ENCODE assay signal across 12 cellular contexts in the genomic region with DNA sequence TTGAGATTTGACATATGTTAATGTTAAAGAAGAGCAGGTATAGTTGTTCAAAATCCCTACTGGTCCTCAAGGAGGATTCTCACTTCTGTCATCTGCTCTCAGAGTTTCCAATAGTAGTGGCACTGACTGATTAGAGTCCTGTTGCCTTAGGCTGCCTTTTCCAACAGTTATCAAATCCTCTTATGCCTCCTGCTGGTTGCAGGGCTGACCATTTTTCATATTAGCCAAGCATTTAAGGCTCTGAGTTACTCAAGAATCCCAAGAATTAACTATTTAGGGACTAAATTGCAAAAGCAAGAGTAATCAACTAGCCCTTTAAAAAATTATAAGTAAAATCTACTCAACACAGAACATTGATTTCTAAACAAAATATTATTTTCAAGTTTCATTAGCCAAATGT.
A peak's percentile ranks its signal among the peaks of the same experiment; 100 is the strongest.
DNase-seq lines count a peak whose midpoint lies in the region; ATAC-seq, FAIRE-seq and TF ChIP-seq lines count a peak whose summit lies in the region.
"Had no signal": no experiment of that assay in that cellular context is flagged by ENCODE, and none has a peak within 500 bp of the region (broad histone marks: within the 10 kb centered on the region; RNA-seq: fewer than 3 reads in every experiment).

No MANE protein-coding gene starts in this region.

- no peak overlapping the region for H3K27ac Mint-ChIP-seq in nephron
- H3K27ac Mint-ChIP-seq in activated naive CD4-positive, alpha-beta T cell treated with anti-CD3 and anti-CD28 coated beads, Interleukin-2, amount 10 ng/mL, durations not matched to agents 7 days and 5 days = no peak overlapping the region

- H3K27me3 Mint-ChIP-seq in nephron (ENCODE audit: low read depth) = no peaks in the 10 kb centered on the region
- no peaks in the 10 kb centered on the region for H3K27me3 Mint-ChIP-seq in activated naive CD4-positive, alpha-beta T cell treated with anti-CD3 and anti-CD28 coated beads, Interleukin-2, amount 10 ng/mL, durations not matched to agents 7 days and 5 days

- POLR2A ChIA-PET in GM12878 (lab: Charles Lee) = no interaction called here

- no peak for TF ChIP-seq POLR2A in GM12878 (IDR thresholded peaks at IDR 0.05; ENCODE audit: low read depth, low read length)

- peak; percentile 45 for TF ChIP-seq RAD21 in GM12878 (IDR thresholded peaks at IDR 0.05; ENCODE audit: insufficient read depth, low read depth, low read length)

- no peaks in the 10 kb centered on the region for H3K36me3 ChIP-seq in GM12878 (ENCODE audit: control insufficient read depth in 2 of 2, insufficient read depth in 2 of 2, low read length in 1 of 2)

- H2AFZ ChIP-seq in GM12878 (ENCODE audit: control insufficient read depth, low read depth, low read length) = no peak overlapping the region

- no peaks in the 10 kb centered on the region for H3K79me2 ChIP-seq in GM12878 (ENCODE audit: control insufficient read depth, insufficient read depth, low read length)

- no TSS peak for BruUV-seq in GM12878 (replicated peaks; lab: Mats Ljungman, UMichigan)

- H3K9ac ChIP-seq in GM12878 (ENCODE audit: control insufficient read depth, insufficient read depth, low read length) = no peak overlapping the region

- H3K9me3 ChIP-seq in GM12878 (replicated peaks; ENCODE audit: control insufficient read depth, insufficient read depth, low read length) = no peaks in the 10 kb centered on the region

- TF ChIP-seq CTCF in GM10266 (IDR thresholded peaks at IDR 0.05; ENCODE audit: control insufficient read depth, insufficient read depth, low read depth, missing control alignments) (peak; percentile 3), GM12878 (IDR thresholded peaks at IDR 0.05 in 2 of 3, conservative IDR thresholded peaks at IDR 0.05 in 1 of 3; ENCODE audit: control insufficient read depth in 2 of 3, extremely low read depth in 1 of 3, insufficient read depth in 1 of 3, low read depth in 3 of 3, low read length in 3 of 3) (peak in 1 of 3 experiments; percentile 38; a peak in 2 of 6 replicates), nephron (IDR thresholded peaks at IDR 0.05; ENCODE audit: unreplicated experiment in 3 of 3) (peak in 2 of 3 experiments; percentile 32 to 41)

- no peaks in the 10 kb centered on the region for H3K4me1 ChIP-seq in GM12878 (ENCODE audit: control insufficient read depth, insufficient read depth, low read length)

- H3K4me3 Mint-ChIP-seq in nephron = no peak overlapping the region
- H3K4me3 Mint-ChIP-seq in activated naive CD4-positive, alpha-beta T cell treated with anti-CD3 and anti-CD28 coated beads, Interleukin-2, amount 10 ng/mL, durations not matched to agents 7 days and 5 days = no peak overlapping the region

- H3K4me3 ChIP-seq in GM12878 = no peak overlapping the region

- ATAC-seq in GM12878 (peak; percentile 38), HG03354 (IDR thresholded peaks at IDR 0.05; ENCODE audit: poor library complexity, severe bottlenecking, unreplicated experiment) (no peak)

- DNase-seq in GM10266 (ENCODE audit: extremely low spot score) (no peak), NAMALWA (ENCODE audit: low spot score) (peak; percentile 23), GM12878 (ENCODE audit: low read depth, low spot score) (no peak), SW 1271 (lab: John Stamatoyannopoulos, UW) (no peak), ecto neural progenitor cell (ENCODE audit: low spot score) (no peak)
- no peak for DNase-seq in activated naive CD4-positive, alpha-beta T cell treated with anti-CD3 and anti-CD28 coated beads, Interleukin-2, amount 10 ng/mL, durations not matched to agents 7 days and 5 days
- DNase-seq: activated T-cell treated with anti-CD3 and anti-CD28 coated beads, Interleukin-2, amount 50 U/mL, for 48 hours; NCI-H2029; stimulated activated naive CD4-positive, alpha-beta T cell treated with Interleukin-2 at 50 U/mL for 16 hours had no signal

- H3K27ac ChIP-seq in GM12878 (ENCODE audit: control insufficient read depth, insufficient read depth) = no peak overlapping the region

- H3K4me2 ChIP-seq in GM12878 (ENCODE audit: control insufficient read depth, insufficient read depth) = no peak overlapping the region

- no peaks in the 10 kb centered on the region for H3K36me3 Mint-ChIP-seq in nephron (ENCODE audit: low read depth)
- no peaks in the 10 kb centered on the region for H3K36me3 Mint-ChIP-seq in activated naive CD4-positive, alpha-beta T cell treated with anti-CD3 and anti-CD28 coated beads, Interleukin-2, amount 10 ng/mL, durations not matched to agents 7 days and 5 days

- no peaks in the 10 kb centered on the region for H3K9me3 Mint-ChIP-seq in nephron
- no peaks in the 10 kb centered on the region for H3K9me3 Mint-ChIP-seq in activated naive CD4-positive, alpha-beta T cell treated with anti-CD3 and anti-CD28 coated beads, Interleukin-2, amount 10 ng/mL, durations not matched to agents 7 days and 5 days

- no peaks in the 10 kb centered on the region for H3K4me1 Mint-ChIP-seq in nephron
- no peaks in the 10 kb centered on the region for H3K4me1 Mint-ChIP-seq in activated naive CD4-positive, alpha-beta T cell treated with anti-CD3 and anti-CD28 coated beads, Interleukin-2, amount 10 ng/mL, durations not matched to agents 7 days and 5 days

- TF ChIP-seq EP300 in GM12878 (IDR thresholded peaks at IDR 0.05; ENCODE audit: borderline replicate concordance in 1 of 2, control insufficient read depth in 1 of 2, low read depth in 2 of 2, low read length in 2 of 2) = no peak

- no peak for FAIRE-seq in GM12878 (lab: Jason Lieb, UNC)
- FAIRE-seq: islet of Langerhans had no signal

- SMC1A ChIA-PET in GM12878 (lab: Charles Lee; ENCODE audit: uncharacterized antibody, unreplicated experiment) = interaction anchor here (0.9 to 2.8 kb wide), 4 partner anchors 10 to 147 kb away, joined by 5 to 13 read pairs (median 6); no protein-coding TSS in a partner anchor

- in situ Hi-C loops in GM12878 (cut with MboI) = no loop called here

- CTCF ChIA-PET in GM12878 (lab: Yijun Ruan, JAX) = interaction anchor here (1.3 to 4.5 kb wide), 7 partner anchors 9 to 230 kb away, joined by 3 to 36 read pairs (median 6); no protein-coding TSS in a partner anchor
- CTCF ChIA-PET in activated naive CD4-positive, alpha-beta T cell treated with anti-CD3 and anti-CD28 coated beads, Interleukin-2, amount 10 ng/mL, durations not matched to agents 7 days and 5 days (lab: Charles Lee) = interaction anchor here (0.7 to 1.0 kb wide), 2 partner anchors 16 to 230 kb away, joined by 3 to 4 read pairs; no protein-coding TSS in a partner anchor

- RAD21 ChIA-PET in GM12878 (lab: Charles Lee; ENCODE audit: unreplicated experiment) = interaction anchor here (0.9 to 3.2 kb wide), 3 partner anchors 13 to 147 kb away, joined by 3 to 17 read pairs (median 4); no protein-coding TSS in a partner anchor

- H4K20me1 ChIP-seq in GM12878 (ENCODE audit: control insufficient read depth, insufficient read depth) = no peaks in the 10 kb centered on the region

- H3K27me3 ChIP-seq in GM12878 (replicated peaks in 1 of 2; ENCODE audit: control insufficient read depth in 2 of 2, insufficient read depth in 2 of 2, low read length in 1 of 2) = no peaks in the 10 kb centered on the region

- intact Hi-C loops in GM12878 (cut with micrococcal nuclease; ENCODE audit: unreplicated experiment) = loop anchor here (10.0 kb wide), 1 partner anchor 150 kb away; no protein-coding TSS in a partner anchor

TF ChIP-seq in GM12878, 131 proteins besides CTCF, POLR2A, EP300 and RAD21:
- TF ChIP-seq TAF1 (IDR thresholded peaks at IDR 0.05; ENCODE audit: borderline replicate concordance, low read depth, low read length) (no peak), SMC3 (IDR thresholded peaks at IDR 0.05; ENCODE audit: borderline replicate concordance, low read length) (peak; percentile 35; the same call in 1 of the 2 replicates)
TF ChIP-seq in GM12878: peak in this region for 1.
